In genomic region chr5:181241393-181241975, GRCh38 we compare ENCODE assay signal across 1 cellular context.
TF ChIP-seq lines count a peak whose summit lies in the region.

No MANE protein-coding gene starts in this region.

TF ChIP-seq in HepG2, 621 proteins besides CTCF, POLR2A, EP300 and RAD21 (continued from another document and continues in another):
- TF ChIP-seq HNF1A (IDR thresholded peaks at IDR 0.05; ENCODE audit: low read depth) (no peak), HNF1A (CRISPR knock-in tag; IDR thresholded peaks at IDR 0.05; ENCODE audit: borderline replicate concordance) (0 out of 2 replicates have a peak, but pooled peaks have one; percentile 14), ZBTB4 (CRISPR knock-in tag; IDR thresholded peaks at IDR 0.05; ENCODE audit: borderline replicate concordance) (no peak), FOXA1 (IDR thresholded peaks at IDR 0.05) (no peak), FOXA1 (CRISPR knock-in tag; IDR thresholded peaks at IDR 0.05) (no peak), TFAP4 (IDR thresholded peaks at IDR 0.05; ENCODE audit: borderline replicate concordance, low read depth) (no peak), TSC22D2 (CRISPR knock-in tag; IDR thresholded peaks at IDR 0.05; ENCODE audit: borderline replicate concordance) (no peak), ZNF75D (CRISPR knock-in tag; IDR thresholded peaks at IDR 0.05; ENCODE audit: borderline replicate concordance) (no peak), ARID5B (CRISPR knock-in tag; IDR thresholded peaks at IDR 0.05) (no peak), ZBTB33 (CRISPR knock-in tag; IDR thresholded peaks at IDR 0.05) (no peak), HOXA3 (CRISPR knock-in tag; IDR thresholded peaks at IDR 0.05) (0 out of 2 replicates have a peak, but pooled peaks have one; percentile 20), RAD51 (IDR thresholded peaks at IDR 0.05; ENCODE audit: borderline replicate concordance) (no peak), ZNF644 (CRISPR knock-in tag; IDR thresholded peaks at IDR 0.05; ENCODE audit: low read depth) (no peak), ATF7 (IDR thresholded peaks at IDR 0.05) (peak; percentile 47; the same call in 1 of the 2 replicates), ATF7 (CRISPR knock-in tag; IDR thresholded peaks at IDR 0.05) (no peak), HNRNPLL (IDR thresholded peaks at IDR 0.05; ENCODE audit: low read depth, low read length, poor library complexity, severe bottlenecking) (no peak), MIXL1 (CRISPR knock-in tag; IDR thresholded peaks at IDR 0.05) (no peak), ZFP36L2 (CRISPR knock-in tag; IDR thresholded peaks at IDR 0.05) (no peak), IRF2 (CRISPR knock-in tag; IDR thresholded peaks at IDR 0.05) (peak; percentile 15; the same call in 1 of the 2 replicates), ZNF772 (CRISPR knock-in tag; IDR thresholded peaks at IDR 0.05) (no peak), FLYWCH1 (CRISPR knock-in tag; IDR thresholded peaks at IDR 0.05) (no peak), GABPA (IDR thresholded peaks at IDR 0.05; ENCODE audit: low read depth, low read length) (no peak), GABPA (CRISPR knock-in tag; IDR thresholded peaks at IDR 0.05; ENCODE audit: low read depth) (no peak), HIVEP1 (CRISPR knock-in tag; IDR thresholded peaks at IDR 0.05) (no peak), ATF7-NPFF (CRISPR knock-in tag; IDR thresholded peaks at IDR 0.05; ENCODE audit: low read depth) (no peak), CBX5 (CRISPR knock-in tag; IDR thresholded peaks at IDR 0.05; ENCODE audit: borderline replicate concordance) (no peak), ZMYM4 (CRISPR knock-in tag; IDR thresholded peaks at IDR 0.05) (no peak), TFDP1 (CRISPR knock-in tag; IDR thresholded peaks at IDR 0.05; ENCODE audit: borderline replicate concordance) (no peak), CCDC6 (CRISPR knock-in tag; IDR thresholded peaks at IDR 0.05) (no peak), MXD1 (CRISPR knock-in tag; IDR thresholded peaks at IDR 0.05) (no peak), MYPOP (CRISPR knock-in tag; IDR thresholded peaks at IDR 0.05) (0 out of 2 replicates have a peak, but pooled peaks have one; percentile 16), JARID2 (CRISPR knock-in tag; IDR thresholded peaks at IDR 0.05; ENCODE audit: insufficient replicate concordance) (no peak), NFYC (CRISPR knock-in tag; IDR thresholded peaks at IDR 0.05) (no peak), ZNF30 (CRISPR knock-in tag; IDR thresholded peaks at IDR 0.05) (no peak), REPIN1 (CRISPR knock-in tag; IDR thresholded peaks at IDR 0.05; ENCODE audit: borderline replicate concordance, low read depth) (no peak), RFX3 (CRISPR knock-in tag; IDR thresholded peaks at IDR 0.05) (no peak), CREB1 (IDR thresholded peaks at IDR 0.05) (no peak), CREB1 (CRISPR knock-in tag; IDR thresholded peaks at IDR 0.05) (no peak), FOXP1 (IDR thresholded peaks at IDR 0.05) (no peak), FOXP1 (CRISPR knock-in tag; IDR thresholded peaks at IDR 0.05) (no peak), SMAD3 (CRISPR knock-in tag; IDR thresholded peaks at IDR 0.05) (0 out of 2 replicates have a peak, but pooled peaks have one; percentile 2), ZNF446 (CRISPR knock-in tag; IDR thresholded peaks at IDR 0.05) (no peak), FOXO1 (CRISPR knock-in tag; IDR thresholded peaks at IDR 0.05) (no peak), ARHGAP35 (CRISPR knock-in tag; IDR thresholded peaks at IDR 0.05; ENCODE audit: borderline replicate concordance) (no peak), NFKBIZ (CRISPR knock-in tag; IDR thresholded peaks at IDR 0.05) (no peak), SIN3A (IDR thresholded peaks at IDR 0.05; ENCODE audit: borderline replicate concordance, low read depth, low read length) (0 out of 2 replicates have a peak, but pooled peaks have one; percentile 30), SRSF1 (optimal IDR thresholded peaks at IDR 0.05; ENCODE audit: low read depth, low read length) (no peak), ZNF362 (CRISPR knock-in tag; IDR thresholded peaks at IDR 0.05; ENCODE audit: borderline replicate concordance) (no peak), ZNF747 (CRISPR knock-in tag; IDR thresholded peaks at IDR 0.05; ENCODE audit: borderline replicate concordance) (no peak), SOX13 (IDR thresholded peaks at IDR 0.05) (no peak), SOX13 (CRISPR knock-in tag; conservative IDR thresholded peaks at IDR 0.05 in 1 of 2, IDR thresholded peaks at IDR 0.05 in 1 of 2) (peak in 1 of 2 experiments; percentile 62; a peak in 1 of 4 replicates), ZNF460 (CRISPR knock-in tag; IDR thresholded peaks at IDR 0.05; ENCODE audit: borderline replicate concordance) (no peak)
